Comparison of ENCODE assay signal across 8 cellular contexts in the genomic region with DNA sequence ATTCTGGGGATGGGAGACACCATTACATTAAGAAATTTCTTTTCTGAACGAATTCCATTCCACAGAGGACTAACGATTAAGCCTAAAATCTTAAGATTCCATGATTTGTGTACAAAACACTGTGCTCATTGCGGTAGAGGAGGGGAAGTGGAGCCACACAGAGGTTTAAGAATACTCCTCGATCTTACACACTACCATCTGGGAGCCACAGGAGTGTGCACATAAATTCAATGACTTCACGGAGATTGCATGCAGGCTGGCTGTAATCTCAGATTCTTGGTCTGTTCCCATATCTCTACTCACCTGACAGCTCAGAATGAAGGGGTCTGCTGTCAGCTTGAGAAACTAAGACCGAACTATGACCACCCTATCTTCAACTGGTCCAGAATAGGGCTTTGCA. TPM values are rescaled to one million over a fixed set of nuclear protein-coding genes. Genes with fewer than 3 reads are reported as not detected.
DNase-seq lines count a peak whose midpoint lies in the region; ATAC-seq, FAIRE-seq and TF ChIP-seq lines count a peak whose summit lies in the region.

No MANE protein-coding gene starts in this region.

- H3K27ac ChIP-seq in RWPE1, result peak overlapping the region; percentile 93
- peak overlapping the region; percentile 98 to 100 (median 98) for H3K27ac ChIP-seq in esophagus squamous epithelium
- peak overlapping the region; percentile 97 for H3K27ac ChIP-seq in rectal smooth muscle tissue (ENCODE audit: low read depth, low read length)

- no peaks in the 10 kb centered on the region for H3K9me3 ChIP-seq in esophagus squamous epithelium

- H3K36me3 ChIP-seq in esophagus squamous epithelium (peaks cover 0 to 44% (median 0%) of the 10 kb centered on the region in 3 donors), rectal smooth muscle tissue (ENCODE audit: control insufficient read depth, insufficient read depth, low read length) (peaks cover 6% of the 10 kb centered on the region)

- H3K9ac ChIP-seq in rectal smooth muscle tissue (ENCODE audit: low read length), result peak overlapping the region; percentile 99

- FAIRE-seq in frontal cortex (lab: Jason Lieb, UNC), result no peak

- DNase-seq in RWPE1 (ENCODE audit: low spot score) (no peak), esophagus squamous epithelium (lab: John Stamatoyannopoulos, UW) (no peak), frontal cortex (ENCODE audit: low spot score in 2 of 2) (no peak), DMS114 treated with DMSO at 0.1 percent for 48 hours (lab: John Stamatoyannopoulos, UW; ENCODE audit: unreplicated experiment) (no peak), NCI-H1436 (lab: John Stamatoyannopoulos, UW) (no peak)

- WGBS in esophagus squamous epithelium, 2 donors, result 10 to 13% methylated on average over 6 of the region's 6 CpGs

- POLR2A ChIA-PET in RWPE1 (lab: Yijun Ruan, JAX; ENCODE audit: low non-redundant PET), result no interaction called here

- peak overlapping the region; percentile 99 for H3K4me3 ChIP-seq in GM08714 (ENCODE audit: low read length)
- H3K4me3 ChIP-seq in esophagus squamous epithelium, result peak overlapping the region; percentile 67 to 97 (median 92)
- peak overlapping the region; percentile 100 for H3K4me3 ChIP-seq in rectal smooth muscle tissue (ENCODE audit: low read length)

- ATAC-seq in GM18517 (IDR thresholded peaks at IDR 0.05; ENCODE audit: unreplicated experiment), result no peak

- no peak for TF ChIP-seq POLR2A in esophagus squamous epithelium (IDR thresholded peaks at IDR 0.05)

- H3K4me1 ChIP-seq in esophagus squamous epithelium (peaks cover 12 to 70% (median 17%) of the 10 kb centered on the region in 3 donors), rectal smooth muscle tissue (ENCODE audit: control insufficient read depth, insufficient read depth, low read length) (peaks cover 6% of the 10 kb centered on the region)

- TF ChIP-seq CTCF in RWPE1 (conservative IDR thresholded peaks at IDR 0.05; ENCODE audit: low read depth) (no peak), esophagus squamous epithelium (IDR thresholded peaks at IDR 0.05) (no peak)

- H3K27me3 ChIP-seq in esophagus squamous epithelium (no peaks in the 10 kb centered on the region), rectal smooth muscle tissue (ENCODE audit: control insufficient read depth, insufficient read depth, low read length) (no peaks in the 10 kb centered on the region)

- intact Hi-C loops in esophagus squamous epithelium (cut with DNase I), result no loop called here

- CTCF ChIA-PET in RWPE1 (lab: Yijun Ruan, JAX), result no interaction called here

RNA-seq across cellular contexts. Expression of gene VPS4B, which starts 0.8 kb away (rescaled TPM):
- 10 to 100 TPM; 68.5 to 92.1 (median 76.5) TPM for total RNA-seq in esophagus squamous epithelium
- total RNA-seq in frontal cortex, result 40.8 TPM

RNA-seq across cellular contexts. Expression of gene KDSR, which starts 54.5 kb away (rescaled TPM):
- total RNA-seq in esophagus squamous epithelium, result 10 to 100 TPM; 20.8 to 42.3 (median 23.0) TPM
- 12.2 TPM for total RNA-seq in frontal cortex

RNA-seq across cellular contexts. Expression of gene SERPINB5, which starts 55.2 kb away (rescaled TPM):
- total RNA-seq in esophagus squamous epithelium, result 100 to 1,000 TPM; 204 to 363 (median 268) TPM
- total RNA-seq in frontal cortex, result under 0.01 TPM

Comparison
In these comparisons a context has a peak if more than half of its experiments do, and no peak if none do; other contexts are left out.
1. RNA of gene SERPINB5, which starts 55.2 kb away (total RNA-seq): 204 to 363 TPM in esophagus squamous epithelium; under 0.01 TPM in frontal cortex (single experiment); every median in the first group is over 100 times any median in the second.
2. Peak in every context shown above with its lines, with median percentiles within 50 percentile points of each other: H3K4me3 ChIP-seq and H3K27ac ChIP-seq.